Comparison of ENCODE assay signal across 25 cellular contexts in genomic region chr13:28551498-28551895, GRCh38. TPM values are rescaled to one million over a fixed set of nuclear protein-coding genes. Genes with fewer than 3 reads are reported as not detected.
"Had no signal": no experiment of that assay in that cellular context is flagged by ENCODE, and none has a peak within 500 bp of the region (broad histone marks: within the 10 kb centered on the region; RNA-seq: fewer than 3 reads in every experiment).

No MANE protein-coding gene starts in this region.

- H3K27me3 ChIP-seq: gastrocnemius medialis, right atrium auricular region, transverse colon, upper lobe of right lung, uterus had no signal

- H3K4me1 Mint-ChIP-seq: naive thymus-derived CD8-positive, alpha-beta T cell; stimulated activated naive CD8-positive, alpha-beta T cell treated with anti-CD3 and anti-CD28 coated beads, Interleukin-15, amount 100 ng/mL, for 72 hours had no signal

- ATAC-seq: esophagus mucosa; gastrocnemius medialis; left ventricle myocardium superior; lower lobe of right lung; naive thymus-derived CD8-positive, alpha-beta T cell; sciatic nerve; stimulated activated naive CD8-positive, alpha-beta T cell treated with anti-CD3 and anti-CD28 coated beads, Interleukin-15, amount 100 ng/mL, for 72 hours; upper lobe of right lung had no signal

- H3K4me3 Mint-ChIP-seq: dendritic cell treated with granulocyte-macrophage colony-stimulating factor and Interleukin-4, amounts not matched to agents 40 ng/mL and 50 ng/mL, for 4 days; endodermal cell; naive thymus-derived CD8-positive, alpha-beta T cell; nephron progenitor cell; stimulated activated naive CD8-positive, alpha-beta T cell treated with anti-CD3 and anti-CD28 coated beads, Interleukin-15, amount 100 ng/mL, for 72 hours had no signal

- DNase-seq: effector CD8-positive, alpha-beta T cell; endodermal cell; foreskin fibroblast; gastrocnemius medialis; head of caudate nucleus; left ventricle myocardium superior; lower lobe of right lung; naive thymus-derived CD8-positive, alpha-beta T cell; nephron progenitor cell; nucleus accumbens; stimulated activated CD4-positive, alpha-beta T cell treated with anti-CD3 and anti-CD28 coated beads, Interleukin-4, amount 100 ng/mL, for 4 hours; stimulated activated naive CD4-positive, alpha-beta T cell; stimulated activated naive CD8-positive, alpha-beta T cell treated with anti-CD3 and anti-CD28 coated beads, Interleukin-15, amount 100 ng/mL, for 72 hours; transverse colon; upper lobe of right lung; uterus had no signal

- H3K36me3 ChIP-seq: gastrocnemius medialis, lower lobe of right lung, prostate gland, right atrium auricular region, suprapubic skin, transverse colon, upper lobe of right lung, uterus had no signal

- FAIRE-seq: keratinocyte had no signal

- H3K9me3 ChIP-seq: gastrocnemius medialis, lower lobe of right lung, prostate gland, right atrium auricular region, suprapubic skin, transverse colon, upper lobe of right lung, uterus had no signal

- H3K4me1 ChIP-seq: gastrocnemius medialis, lower lobe of right lung, prostate gland, right atrium auricular region, suprapubic skin, upper lobe of right lung, uterus had no signal

- H3K4me3 ChIP-seq: gastrocnemius medialis, lower lobe of right lung, prostate gland, right atrium auricular region, suprapubic skin, transverse colon, upper lobe of right lung, uterus had no signal

- H3K27ac ChIP-seq: epithelial cell of prostate, gastrocnemius medialis, lower lobe of right lung, prostate gland, right atrium auricular region, suprapubic skin, transverse colon, upper lobe of right lung, uterus had no signal

- H3K9me3 Mint-ChIP-seq: dendritic cell treated with granulocyte-macrophage colony-stimulating factor and Interleukin-4, amounts not matched to agents 40 ng/mL and 50 ng/mL, for 4 days; naive thymus-derived CD8-positive, alpha-beta T cell; nephron progenitor cell; stimulated activated naive CD8-positive, alpha-beta T cell treated with anti-CD3 and anti-CD28 coated beads, Interleukin-15, amount 100 ng/mL, for 72 hours had no signal

RNA-seq across cellular contexts. Expression of gene FLT1, which starts 56.6 kb away (rescaled TPM):
- total RNA-seq: myocyte had no signal
